Comparison of ENCODE assay signal across 1 cellular context in the genomic region with DNA sequence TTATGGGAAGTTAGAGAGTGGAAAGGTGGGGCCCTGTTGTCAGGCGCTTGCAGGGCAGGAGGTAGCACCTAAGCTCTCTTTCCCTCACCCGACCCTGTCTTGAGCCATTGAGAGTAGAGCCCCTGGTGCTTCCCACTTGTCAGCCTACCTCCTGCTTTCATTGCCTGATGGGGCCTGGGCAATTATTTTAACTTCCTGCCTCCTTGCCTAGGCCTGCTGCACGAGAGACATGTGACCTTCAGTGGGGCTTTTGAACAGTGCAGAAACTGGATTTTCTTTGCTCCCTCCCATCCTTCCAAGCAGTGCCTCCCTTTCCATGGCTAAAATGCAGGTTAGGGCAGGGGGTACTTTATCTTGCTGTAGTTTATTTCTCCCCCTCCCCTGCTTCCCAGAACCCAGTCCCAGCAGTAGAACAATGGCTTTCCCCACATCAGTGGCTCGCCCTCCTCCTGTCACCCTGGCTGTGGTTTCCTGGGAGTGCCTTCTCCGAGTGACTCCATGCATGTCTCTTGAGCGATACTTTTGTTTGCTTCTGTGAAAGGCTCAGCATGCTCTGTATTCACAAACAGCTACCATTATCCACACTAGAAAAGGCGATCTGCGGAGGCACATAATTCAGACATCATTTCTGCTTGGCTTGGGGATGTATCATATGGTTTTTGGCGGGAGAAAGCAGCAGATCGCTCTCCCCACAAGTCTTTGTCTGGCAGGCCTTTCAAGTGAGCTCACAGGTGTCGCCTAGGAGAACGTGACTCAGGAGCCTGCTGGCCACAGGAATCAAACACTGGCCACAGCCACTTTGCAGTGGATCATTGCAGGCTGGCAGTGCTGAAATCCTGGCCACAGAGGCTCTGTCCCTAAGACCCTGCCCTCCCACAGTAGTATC.
TF ChIP-seq lines count a peak whose summit lies in the region.

No MANE protein-coding gene starts in this region.

TF ChIP-seq in GM23338, 12 proteins besides CTCF, POLR2A, EP300 and RAD21:
- TF ChIP-seq, protein P1, sequence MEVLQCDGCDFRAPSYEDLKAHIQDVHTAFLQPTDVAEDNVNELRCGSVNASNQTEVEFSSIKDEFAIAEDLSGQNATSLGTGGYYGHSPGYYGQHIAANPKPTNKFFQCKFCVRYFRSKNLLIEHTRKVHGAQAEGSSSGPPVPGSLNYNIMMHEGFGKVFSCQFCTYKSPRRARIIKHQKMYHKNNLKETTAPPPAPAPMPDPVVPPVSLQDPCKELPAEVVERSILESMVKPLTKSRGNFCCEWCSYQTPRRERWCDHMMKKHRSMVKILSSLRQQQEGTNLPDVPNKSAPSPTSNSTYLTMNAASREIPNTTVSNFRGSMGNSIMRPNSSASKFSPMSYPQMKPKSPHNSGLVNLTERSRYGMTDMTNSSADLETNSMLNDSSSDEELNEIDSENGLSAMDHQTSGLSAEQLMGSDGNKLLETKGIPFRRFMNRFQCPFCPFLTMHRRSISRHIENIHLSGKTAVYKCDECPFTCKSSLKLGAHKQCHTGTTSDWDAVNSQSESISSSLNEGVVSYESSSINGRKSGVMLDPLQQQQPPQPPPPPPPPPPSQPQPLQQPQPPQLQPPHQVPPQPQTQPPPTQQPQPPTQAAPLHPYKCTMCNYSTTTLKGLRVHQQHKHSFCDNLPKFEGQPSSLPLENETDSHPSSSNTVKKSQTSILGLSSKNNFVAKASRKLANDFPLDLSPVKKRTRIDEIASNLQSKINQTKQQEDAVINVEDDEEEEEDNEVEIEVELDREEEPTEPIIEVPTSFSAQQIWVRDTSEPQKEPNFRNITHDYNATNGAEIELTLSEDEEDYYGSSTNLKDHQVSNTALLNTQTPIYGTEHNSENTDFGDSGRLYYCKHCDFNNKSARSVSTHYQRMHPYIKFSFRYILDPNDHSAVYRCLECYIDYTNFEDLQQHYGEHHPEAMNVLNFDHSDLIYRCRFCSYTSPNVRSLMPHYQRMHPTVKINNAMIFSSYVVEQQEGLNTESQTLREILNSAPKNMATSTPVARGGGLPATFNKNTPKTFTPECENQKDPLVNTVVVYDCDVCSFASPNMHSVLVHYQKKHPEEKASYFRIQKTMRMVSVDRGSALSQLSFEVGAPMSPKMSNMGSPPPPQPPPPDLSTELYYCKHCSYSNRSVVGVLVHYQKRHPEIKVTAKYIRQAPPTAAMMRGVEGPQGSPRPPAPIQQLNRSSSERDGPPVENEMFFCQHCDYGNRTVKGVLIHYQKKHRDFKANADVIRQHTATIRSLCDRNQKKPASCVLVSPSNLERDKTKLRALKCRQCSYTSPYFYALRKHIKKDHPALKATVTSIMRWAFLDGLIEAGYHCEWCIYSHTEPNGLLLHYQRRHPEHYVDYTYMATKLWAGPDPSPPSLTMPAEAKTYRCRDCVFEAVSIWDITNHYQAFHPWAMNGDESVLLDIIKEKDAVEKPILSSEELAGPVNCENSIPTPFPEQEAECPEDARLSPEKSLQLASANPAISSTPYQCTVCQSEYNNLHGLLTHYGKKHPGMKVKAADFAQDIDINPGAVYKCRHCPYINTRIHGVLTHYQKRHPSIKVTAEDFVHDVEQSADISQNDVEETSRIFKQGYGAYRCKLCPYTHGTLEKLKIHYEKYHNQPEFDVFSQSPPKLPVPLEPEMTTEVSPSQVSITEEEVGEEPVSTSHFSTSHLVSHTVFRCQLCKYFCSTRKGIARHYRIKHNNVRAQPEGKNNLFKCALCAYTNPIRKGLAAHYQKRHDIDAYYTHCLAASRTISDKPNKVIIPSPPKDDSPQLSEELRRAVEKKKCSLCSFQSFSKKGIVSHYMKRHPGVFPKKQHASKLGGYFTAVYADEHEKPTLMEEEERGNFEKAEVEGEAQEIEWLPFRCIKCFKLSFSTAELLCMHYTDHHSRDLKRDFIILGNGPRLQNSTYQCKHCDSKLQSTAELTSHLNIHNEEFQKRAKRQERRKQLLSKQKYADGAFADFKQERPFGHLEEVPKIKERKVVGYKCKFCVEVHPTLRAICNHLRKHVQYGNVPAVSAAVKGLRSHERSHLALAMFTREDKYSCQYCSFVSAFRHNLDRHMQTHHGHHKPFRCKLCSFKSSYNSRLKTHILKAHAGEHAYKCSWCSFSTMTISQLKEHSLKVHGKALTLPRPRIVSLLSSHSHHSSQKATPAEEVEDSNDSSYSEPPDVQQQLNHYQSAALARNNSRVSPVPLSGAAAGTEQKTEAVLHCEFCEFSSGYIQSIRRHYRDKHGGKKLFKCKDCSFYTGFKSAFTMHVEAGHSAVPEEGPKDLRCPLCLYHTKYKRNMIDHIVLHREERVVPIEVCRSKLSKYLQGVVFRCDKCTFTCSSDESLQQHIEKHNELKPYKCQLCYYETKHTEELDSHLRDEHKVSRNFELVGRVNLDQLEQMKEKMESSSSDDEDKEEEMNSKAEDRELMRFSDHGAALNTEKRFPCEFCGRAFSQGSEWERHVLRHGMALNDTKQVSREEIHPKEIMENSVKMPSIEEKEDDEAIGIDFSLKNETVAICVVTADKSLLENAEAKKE (CRISPR knock-in tag; IDR thresholded peaks at IDR 0.05), result no peak
- no peak for TF ChIP-seq EZH2 (IDR thresholded peaks at IDR 0.05; ENCODE audit: low read depth, unreplicated experiment)
- TF ChIP-seq NANOG (IDR thresholded peaks at IDR 0.05; ENCODE audit: borderline replicate concordance), result no peak
- no peak for TF ChIP-seq STAT1 (IDR thresholded peaks at IDR 0.05; ENCODE audit: unreplicated experiment)
TF ChIP-seq in GM23338: peak in this region for 0.
